In the genomic region with DNA sequence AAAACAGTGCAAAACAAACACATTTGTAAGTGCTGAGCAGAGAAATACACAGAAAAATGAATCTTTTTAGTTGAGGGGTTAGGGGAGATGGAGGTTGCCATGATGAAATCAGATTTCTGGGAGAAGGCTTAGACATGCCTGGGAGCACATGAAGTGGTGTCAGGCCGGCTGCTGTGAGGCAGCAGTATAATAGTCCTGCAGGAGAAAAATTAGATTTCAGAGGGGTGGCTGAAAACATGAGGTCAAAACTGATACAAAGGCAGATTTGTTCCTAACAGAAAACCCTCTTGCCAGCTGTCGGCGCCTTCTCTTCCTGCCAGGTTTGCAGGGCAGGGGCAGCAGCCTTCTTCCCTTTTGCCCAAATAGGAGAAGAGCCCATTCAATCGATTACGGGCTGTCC, we compare ENCODE assay signal across 21 cellular contexts.
A peak's percentile ranks its signal among the peaks of the same experiment; 100 is the strongest.
DNase-seq lines count a peak whose midpoint lies in the region; ATAC-seq lines count a peak whose summit lies in the region.
"Had no signal": no experiment of that assay in that cellular context is flagged by ENCODE, and none has a peak within 500 bp of the region (broad histone marks: within the 10 kb centered on the region; RNA-seq: fewer than 3 reads in every experiment).

No MANE protein-coding gene starts in this region.

- in situ Hi-C loops in SK-MEL-5 (cut with HindIII; ENCODE audit: low pct_unique_long_range_greater_than_20kb, low sequenced_read_pairs) (no loop called here), GM23248 (cut with MboI) (loop anchor here (25.0 kb wide), 1 partner anchor 507 kb away; no protein-coding TSS in a partner anchor)

- no peaks in the 10 kb centered on the region for H3K79me2 ChIP-seq in GM23248 (ENCODE audit: insufficient read depth)

- H3K4me2 ChIP-seq in GM23248 (ENCODE audit: unreplicated experiment): no peak overlapping the region
- H3K4me2 ChIP-seq: A549 had no signal

- no peaks in the 10 kb centered on the region for H3F3A ChIP-seq in GM23248 (ENCODE audit: insufficient read depth)

- no peaks in the 10 kb centered on the region for H3K9me2 ChIP-seq in GM23248 (ENCODE audit: insufficient read depth)

- no peak for ATAC-seq in esophagus mucosa
- ATAC-seq: A549, GM12878, HCT116, PC-3 had no signal

- H3K27ac ChIP-seq in GM23248: no peak overlapping the region
- H3K27ac ChIP-seq: A549 had no signal

- no peak overlapping the region for H3K4me3 ChIP-seq in GM23248
- H3K4me3 ChIP-seq: A549, GM12878 had no signal

- H3K9me3 ChIP-seq in GM23248 (ENCODE audit: low read depth): no peaks in the 10 kb centered on the region
- H3K9me3 ChIP-seq: A549 had no signal

- H4K20me1 ChIP-seq in GM23248 (ENCODE audit: insufficient read depth): no peaks in the 10 kb centered on the region

- no peaks in the 10 kb centered on the region for H3K36me3 ChIP-seq in GM23248 (ENCODE audit: low read depth)

- 67 to 68% methylated on average over 5 of the region's 5 CpGs for WGBS in GM23248 (ENCODE audit: low coverage in 1 of 2, low lambda C conversion rate in 2 of 2, missing lambda C conversion rate in 2 of 2), 2 experiments

- H2AFZ ChIP-seq in GM23248: no peak overlapping the region

- no peak overlapping the region for H3K9ac ChIP-seq in GM23248

- no peaks in the 10 kb centered on the region for H3K4me1 ChIP-seq in GM23248 (ENCODE audit: insufficient read depth)
- H3K4me1 ChIP-seq: A549 had no signal

- H3K27me3 ChIP-seq in GM23248 (replicated peaks; ENCODE audit: insufficient read depth): no peaks in the 10 kb centered on the region

- DNase-seq in NCI-H82 (lab: John Stamatoyannopoulos, UW) (peak; percentile 39), NCI-H82 treated with DMSO at 0.1 percent for 48 hours (lab: John Stamatoyannopoulos, UW; ENCODE audit: unreplicated experiment) (no peak), NCI-H2227 (lab: John Stamatoyannopoulos, UW; ENCODE audit: unreplicated experiment) (peak; percentile 73), SK-MEL-5 (ENCODE audit: low read depth, low spot score) (peak; percentile 16), retina (peak; percentile 27), GM23248 (no peak), SIG-M5 treated with dmso at 0.1 percent for 504 hours (lab: John Stamatoyannopoulos, UW; ENCODE audit: unreplicated experiment) (no peak)
- DNase-seq: DND-41, GOT3, KBM-7, MM.1S, NCI-H1048, NCI-H1436 treated with DMSO at 0.1 percent for 48 hours, NCI-H2029, NCI-H774, PC-3, Right ventricle myocardium superior had no signal

Comparison
In these comparisons a context has a peak if more than half of its experiments do, and no peak if none do; other contexts are left out.
1. DNase-seq: peak in NCI-H82 (single experiment), NCI-H2227 (single experiment), SK-MEL-5 (single experiment) and retina (single experiment); none in NCI-H82 treated with DMSO at 0.1 percent for 48 hours (single experiment), GM23248 (single experiment) and SIG-M5 treated with dmso at 0.1 percent for 504 hours (single experiment).